22 cellular contexts compared by ENCODE assay signal in the genomic region with DNA sequence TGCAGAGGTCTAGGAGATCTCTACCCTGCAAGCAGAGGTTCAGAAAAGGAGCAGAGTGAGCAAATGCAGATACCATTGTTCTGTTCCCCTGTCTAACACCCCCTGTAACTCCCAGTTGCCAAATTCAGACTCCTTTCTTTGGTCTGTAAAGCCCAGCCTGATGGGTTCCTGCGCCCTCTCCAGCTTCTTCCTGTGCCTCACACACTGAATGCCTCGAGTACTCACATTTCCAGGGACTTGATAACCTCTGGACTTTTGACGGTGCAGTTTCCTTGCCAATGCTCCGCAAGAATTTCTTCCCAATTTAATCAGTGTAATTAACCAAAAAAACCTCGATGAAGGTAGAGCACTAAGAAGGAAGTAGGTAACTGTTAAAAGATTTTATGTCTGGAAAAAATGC. TPM values are rescaled to one million over a fixed set of nuclear protein-coding genes. Genes with fewer than 3 reads are reported as not detected.
DNase-seq lines count a peak whose midpoint lies in the region; ATAC-seq and TF ChIP-seq lines count a peak whose summit lies in the region.
"Had no signal": no experiment of that assay in that cellular context is flagged by ENCODE, and none has a peak within 500 bp of the region (broad histone marks: within the 10 kb centered on the region; RNA-seq: fewer than 3 reads in every experiment).

No MANE protein-coding gene starts in this region.

- H3K36me3 ChIP-seq in cardiac muscle cell (no peaks in the 10 kb centered on the region), mucosa of rectum (ENCODE audit: control insufficient read depth in 2 of 2, insufficient read depth in 2 of 2, low read length in 2 of 2) (no peaks in the 10 kb centered on the region), transverse colon (no peaks in the 10 kb centered on the region), BE2C (no peaks in the 10 kb centered on the region; the same call in 1 of the 2 replicates)
- H3K36me3 ChIP-seq: Peyer's patch had no signal

- in situ Hi-C loops in transverse colon (cut with MboI; ENCODE audit: low pct_ligation_motif_present in 1 of 4, low pct_unique_long_range_greater_than_20kb in 1 of 4, low sequenced_read_pairs in 3 of 4) = no loop called here

- no peaks in the 10 kb centered on the region for H3K27me3 ChIP-seq in cardiac muscle cell
- no peaks in the 10 kb centered on the region for H3K27me3 ChIP-seq in dorsolateral prefrontal cortex
- H3K27me3 ChIP-seq in mucosa of rectum (ENCODE audit: control insufficient read depth in 2 of 2, insufficient read depth in 2 of 2, low read length in 2 of 2) = no peaks in the 10 kb centered on the region
- H3K27me3 ChIP-seq in transverse colon = no peaks in the 10 kb centered on the region
- no peaks in the 10 kb centered on the region for H3K27me3 ChIP-seq in BE2C
- H3K27me3 ChIP-seq: Peyer's patch, testis had no signal

- H3K9me3 ChIP-seq in cardiac muscle cell (ENCODE audit: low read depth) (no peaks in the 10 kb centered on the region), mucosa of rectum (ENCODE audit: control insufficient read depth in 2 of 2, low read length in 2 of 2) (no peaks in the 10 kb centered on the region), transverse colon (no peaks in the 10 kb centered on the region), BE2C (no peaks in the 10 kb centered on the region)
- H3K9me3 ChIP-seq: Peyer's patch, testis had no signal

- H3K4me3 ChIP-seq in cardiac muscle cell (no peak overlapping the region), dorsolateral prefrontal cortex (no peak overlapping the region), mucosa of rectum (ENCODE audit: low read length in 2 of 2) (no peak overlapping the region), transverse colon (no peak overlapping the region), BE2C (ENCODE audit: low read depth, low read length) (no peak overlapping the region)
- H3K4me3 ChIP-seq: GM23338, Peyer's patch, testis had no signal

- ATAC-seq in Right ventricle myocardium inferior (no peak), GM19397 (IDR thresholded peaks at IDR 0.05; ENCODE audit: unreplicated experiment) (no peak), HG03565 (IDR thresholded peaks at IDR 0.05; ENCODE audit: unreplicated experiment) (no peak)
- ATAC-seq: GM23338 had no signal

- DNase-seq in cardiac muscle cell (ENCODE audit: low read depth in 1 of 2, low spot score in 1 of 2) = peak in 1 of 2 donors; percentile 41
- DNase-seq in Right ventricle myocardium inferior (ENCODE audit: missing footprints) = no peak
- DNase-seq in dorsolateral prefrontal cortex = no peak
- DNase-seq in transverse colon = no peak
- DNase-seq in BE2C = no peak
- DNase-seq: activated CD4-positive, alpha-beta T cell treated with anti-CD3 and anti-CD28 coated beads, Interleukin-2, amount 10 ng/mL, durations not matched to agents 7 days and 5 days; activated naive CD4-positive, alpha-beta T cell treated with anti-CD3 and anti-CD28 coated beads, Interleukin-2, amount 50 U/mL, for 16 hours; anterior cingulate cortex; effector CD8-positive, alpha-beta T cell; EL; islet precursor cell; KG1; MV-4-11; NCI-H524; nephron progenitor cell; Peyer's patch; testis had no signal

- TF ChIP-seq POLR2A in transverse colon (IDR thresholded peaks at IDR 0.05) = no peak

- no peaks in the 10 kb centered on the region for H3K4me1 ChIP-seq in cardiac muscle cell (ENCODE audit: low read depth)
- peaks cover 8 to 15% of the 10 kb centered on the region in 2 donors for H3K4me1 ChIP-seq in mucosa of rectum (ENCODE audit: control insufficient read depth in 2 of 2, insufficient read depth in 2 of 2, low read length in 2 of 2)
- peaks cover 6 to 65% (median 27%) of the 10 kb centered on the region in 4 donors for H3K4me1 ChIP-seq in transverse colon
- no peaks in the 10 kb centered on the region for H3K4me1 ChIP-seq in BE2C
- H3K4me1 ChIP-seq: parathyroid adenoma had no signal

- no peak overlapping the region for H3K27ac ChIP-seq in cardiac muscle cell
- peak overlapping the region in 36 of 59 donors; percentile 2 to 74 (median 43) for H3K27ac ChIP-seq in dorsolateral prefrontal cortex
- peak overlapping the region; percentile 19 to 24 for H3K27ac ChIP-seq in mucosa of rectum (ENCODE audit: low read depth in 2 of 2, low read length in 2 of 2)
- H3K27ac ChIP-seq in transverse colon = peak overlapping the region; percentile 47 to 67 (median 53)
- H3K27ac ChIP-seq: parathyroid adenoma had no signal

- WGBS in transverse colon (ENCODE audit: low coverage in 1 of 2), 2 donors = 60 to 75% methylated on average over 3 to 5 of the region's 5 CpGs

- no peak overlapping the region for H3K9ac ChIP-seq in mucosa of rectum (ENCODE audit: low read depth in 1 of 2, low read length in 2 of 2)
- H3K9ac ChIP-seq: parathyroid adenoma had no signal

- TF ChIP-seq EP300 in transverse colon (IDR thresholded peaks at IDR 0.05; ENCODE audit: low read depth) = no peak

- peak; percentile 9 for TF ChIP-seq CTCF in cardiac muscle cell (IDR thresholded peaks at IDR 0.05; ENCODE audit: low read depth, low read length)
- no peak for TF ChIP-seq CTCF in dorsolateral prefrontal cortex (IDR thresholded peaks at IDR 0.05 in 54 of 56, conservative IDR thresholded peaks at IDR 0.05 in 2 of 56; ENCODE audit: low read depth in 1 of 56, partially characterized antibody in 56 of 56)
- no peak for TF ChIP-seq CTCF in transverse colon (IDR thresholded peaks at IDR 0.05)
- TF ChIP-seq CTCF in BE2C (IDR thresholded peaks at IDR 0.05; ENCODE audit: low read depth, low read length) = no peak

- intact Hi-C loops in Right ventricle myocardium inferior (cut with DNase I) = no loop called here
- intact Hi-C loops in dorsolateral prefrontal cortex (cut with DNase I) = no loop called here
- intact Hi-C loops in transverse colon (cut with DNase I; ENCODE audit: low total_unique reads) = no loop called here

RNA-seq across cellular contexts. Expression of a gene that starts 19.3 kb away (rescaled TPM):
- total RNA-seq in cardiac muscle cell = 18.6 and 26.8 TPM in 2 replicates
- polyA plus RNA-seq in cardiac muscle cell = 10.2 and 14.2 TPM in 2 replicates
- total RNA-seq in Right ventricle myocardium inferior = 12.2 TPM
- 100 to 1,000 TPM in 47 of 120 experiments, 10 to 100 TPM in 73; 30.4 to 316 (median 86.1) TPM for total RNA-seq in dorsolateral prefrontal cortex
- 100 to 1,000 TPM; 115 to 188 (median 165) TPM for total RNA-seq in transverse colon
- polyA plus RNA-seq in BE2C (2012; ENCODE audit: insufficient read depth, insufficient read length, low read depth) = 4.1 TPM
